Comparison of ENCODE assay signal across 29 cellular contexts in the genomic region with DNA sequence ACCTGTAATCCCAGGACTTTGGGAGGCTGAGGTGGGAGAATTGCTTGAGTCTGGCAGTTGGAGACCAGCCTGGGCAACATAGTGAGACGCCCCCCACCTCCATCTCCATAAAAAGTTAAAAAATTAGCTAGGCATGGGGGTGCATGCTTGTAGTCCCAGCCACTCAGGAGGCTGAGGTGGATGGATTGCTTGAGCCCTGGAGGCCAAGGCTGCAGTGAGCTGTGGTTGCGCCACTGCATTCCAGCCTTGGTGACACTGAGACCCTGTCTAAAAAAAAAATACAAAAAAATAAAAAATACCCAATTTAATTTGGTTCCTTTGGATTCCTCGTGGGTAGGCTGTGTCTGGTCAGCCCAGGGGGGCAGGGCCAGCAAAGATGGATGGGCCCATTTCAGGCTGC. TPM values are rescaled to one million over a fixed set of nuclear protein-coding genes. Genes with fewer than 3 reads are reported as not detected.
"Had no signal": no experiment of that assay in that cellular context is flagged by ENCODE, and none has a peak within 500 bp of the region (broad histone marks: within the 10 kb centered on the region; RNA-seq: fewer than 3 reads in every experiment).

No MANE protein-coding gene starts in this region.

- H3K9me3 Mint-ChIP-seq: activated CD4-positive, alpha-beta T cell treated with anti-CD3 and anti-CD28 coated beads, Interleukin-2, amount 10 ng/mL, durations not matched to agents 24 days and 14 days; activated naive CD4-positive, alpha-beta T cell treated with anti-CD3 and anti-CD28 coated beads, Interleukin-2, amount 10 ng/mL, durations not matched to agents 7 days and 5 days; activated naive CD8-positive, alpha-beta T cell treated with anti-CD3 and anti-CD28 coated beads, Interleukin-2, amount 50 U/mL, for 24 hours; activated T-cell treated with anti-CD3 and anti-CD28 coated beads, Interleukin-2, amount 50 U/mL, for 4 hours; activated T-helper 1 cell treated with anti-CD3 and anti-CD28 coated beads, Interleukin-12 subunit alpha, Interleukin-12 subunit beta, Interleukin-2, Interleukin-4 antibody, amounts not matched to agents 30 ng/mL and 10 ng/mL and 1 ng/mL, durations not matched to agents 14 hours and 24 hours and 36 hours had no signal

- H3K4me3 Mint-ChIP-seq: activated CD4-positive, alpha-beta T cell treated with anti-CD3 and anti-CD28 coated beads, Interleukin-2, amount 10 ng/mL, durations not matched to agents 24 days and 14 days; activated naive CD4-positive, alpha-beta T cell treated with anti-CD3 and anti-CD28 coated beads, Interleukin-2, amount 10 ng/mL, durations not matched to agents 7 days and 5 days; activated naive CD8-positive, alpha-beta T cell treated with anti-CD3 and anti-CD28 coated beads, Interleukin-2, amount 50 U/mL, for 24 hours; activated T-cell treated with anti-CD3 and anti-CD28 coated beads, Interleukin-2, amount 50 U/mL, for 4 hours; activated T-helper 1 cell treated with anti-CD3 and anti-CD28 coated beads, Interleukin-12 subunit alpha, Interleukin-12 subunit beta, Interleukin-2, Interleukin-4 antibody, amounts not matched to agents 30 ng/mL and 10 ng/mL and 1 ng/mL, durations not matched to agents 14 hours and 24 hours and 36 hours had no signal

- H3K4me1 ChIP-seq: Peyer's patch, SJSA1 had no signal

- H3K27me3 ChIP-seq: Peyer's patch had no signal

- H3K9ac ChIP-seq: KMS-11, SK-N-SH had no signal

- H3K27ac Mint-ChIP-seq: activated naive CD4-positive, alpha-beta T cell treated with anti-CD3 and anti-CD28 coated beads, Interleukin-2, amount 10 ng/mL, durations not matched to agents 7 days and 5 days; activated naive CD8-positive, alpha-beta T cell; activated naive CD8-positive, alpha-beta T cell treated with anti-CD3 and anti-CD28 coated beads, Interleukin-2, amount 50 U/mL, for 24 hours; activated T-helper 1 cell treated with anti-CD3 and anti-CD28 coated beads, Interleukin-12 subunit alpha, Interleukin-12 subunit beta, Interleukin-2, Interleukin-4 antibody, amounts not matched to agents 30 ng/mL and 10 ng/mL and 1 ng/mL, durations not matched to agents 14 hours and 24 hours and 36 hours had no signal

- ATAC-seq: activated naive CD8-positive, alpha-beta T cell treated with anti-CD3 and anti-CD28 coated beads, Interleukin-2, amount 50 U/mL, for 24 hours; activated T-cell treated with anti-CD3 and anti-CD28 coated beads, Interleukin-2, amount 50 U/mL, for 4 hours had no signal

- H3K27ac ChIP-seq: brain microvascular endothelial cell, KMS-11, Peyer's patch, SJSA1, WERI-Rb-1 had no signal

- H3K36me3 Mint-ChIP-seq: activated naive CD4-positive, alpha-beta T cell treated with anti-CD3 and anti-CD28 coated beads, Interleukin-2, amount 10 ng/mL, durations not matched to agents 7 days and 5 days; activated naive CD8-positive, alpha-beta T cell had no signal

- H3K4me2 ChIP-seq: KMS-11, SK-N-SH had no signal

- H3K9me3 ChIP-seq: Peyer's patch, SJSA1, SK-N-SH had no signal

- DNase-seq: activated CD4-positive, alpha-beta T cell treated with anti-CD3 and anti-CD28 coated beads, Interleukin-2, amount 10 ng/mL, durations not matched to agents 24 days and 14 days; activated CD4-positive, alpha-beta T cell treated with anti-CD3 and anti-CD28 coated beads, Interleukin-2, amount 50 U/mL, for 4 hours; activated CD8-positive, alpha-beta memory T cell treated with anti-CD3 and anti-CD28 coated beads, Interleukin-2, amount 50 U/mL, for 4 hours; activated effector memory CD4-positive, alpha-beta T cell treated with Interleukin-2 at 50 U/mL for 16 hours; activated naive CD4-positive, alpha-beta T cell treated with anti-CD3 and anti-CD28 coated beads, Interleukin-2, amount 10 ng/mL, durations not matched to agents 7 days and 5 days; activated naive CD8-positive, alpha-beta T cell treated with anti-CD3 and anti-CD28 coated beads, Interleukin-2, amount 50 U/mL, for 24 hours; activated T-cell treated with anti-CD3 and anti-CD28 coated beads for 4 hours; activated T-cell treated with anti-CD3 and anti-CD28 coated beads, Interleukin-2, amount 50 U/mL, for 4 hours; amniotic stem cell; aorta; brain microvascular endothelial cell; central memory CD4-positive, alpha-beta T cell; MM.1S; MV-4-11; NCI-H1092; NCI-H1694 treated with DMSO at 0.1 percent for 48 hours; Peyer's patch; RPMI8226; SHP77 treated with DMSO at 0.1 percent for 48 hours; SK-N-SH; T-helper 2 cell; T1000; WERI-Rb-1 had no signal

- H3K4me3 ChIP-seq: Peyer's patch, SJSA1 had no signal

- H3K36me3 ChIP-seq: brain microvascular endothelial cell, Peyer's patch, SJSA1, WERI-Rb-1 had no signal

RNA-seq across cellular contexts. Expression of gene TAC4, which starts 26.1 kb away (rescaled TPM):
- total RNA-seq: activated CD4-positive, alpha-beta T cell treated with anti-CD3 and anti-CD28 coated beads, Interleukin-2, amount 10 ng/mL, durations not matched to agents 24 days and 14 days; activated T-cell treated with anti-CD3 and anti-CD28 coated beads, Interleukin-2, amount 50 U/mL, for 4 hours; activated T-helper 1 cell treated with anti-CD3 and anti-CD28 coated beads, Interleukin-12 subunit alpha, Interleukin-12 subunit beta, Interleukin-2, Interleukin-4 antibody, amounts not matched to agents 30 ng/mL and 10 ng/mL and 1 ng/mL, durations not matched to agents 14 hours and 24 hours and 36 hours; aorta; LHCN-M2; NCI-H460; Peyer's patch; SJSA1 had no signal
- polyA plus RNA-seq: aorta, SK-N-SH had no signal
